ENCODE assay signal across 1 cellular context in the genomic region with DNA sequence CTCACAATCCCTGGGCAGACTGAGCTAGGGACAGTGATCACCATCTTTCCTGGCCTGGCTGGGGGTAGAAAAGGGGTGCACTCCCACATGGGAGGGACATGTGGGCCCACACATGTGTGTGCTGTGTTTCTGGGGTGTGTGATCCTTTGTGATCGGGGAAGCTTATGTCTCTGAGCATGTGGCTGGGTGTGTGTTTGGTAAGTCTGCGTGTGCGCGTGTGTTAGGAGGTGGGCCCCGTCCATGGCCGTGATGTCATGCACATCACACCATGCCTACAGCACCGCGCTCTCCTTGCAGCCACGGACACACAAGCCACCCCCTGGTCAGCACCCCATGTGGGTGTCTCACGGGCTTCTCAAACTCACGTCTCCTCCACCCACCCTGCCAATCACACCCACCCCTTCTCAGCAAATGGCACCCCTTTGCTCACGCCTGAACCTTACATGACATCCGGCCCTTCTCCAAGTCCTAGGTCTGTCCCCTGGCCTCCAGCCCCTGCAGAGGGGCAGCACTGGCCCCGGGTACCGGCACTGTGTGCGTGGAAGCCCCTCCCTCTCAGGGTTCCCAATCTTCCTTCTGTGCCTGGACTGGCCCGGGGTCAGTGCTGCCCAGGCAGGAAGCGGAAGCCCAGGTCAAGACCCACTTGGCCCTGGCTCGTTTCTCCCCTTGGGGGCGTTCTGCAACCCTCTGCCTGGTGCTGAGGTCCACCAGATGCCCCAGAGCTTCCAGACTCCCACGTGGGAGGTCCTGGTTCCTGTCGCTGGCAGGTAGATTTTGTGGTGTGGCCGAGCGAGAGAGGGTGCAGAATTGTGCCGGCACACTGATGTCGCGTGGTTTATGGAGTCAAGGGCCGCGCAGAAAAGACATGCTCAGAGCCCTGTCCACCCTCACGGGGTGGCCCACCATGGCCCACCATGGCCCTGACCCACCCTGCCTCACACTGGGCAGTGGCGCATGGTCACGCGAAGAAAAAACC.
TF ChIP-seq lines count a peak whose summit lies in the region.

No MANE protein-coding gene starts in this region.

TF ChIP-seq in SK-N-SH treated with all-trans-retinoic acid at 6 μM for 48 hours, 23 proteins besides CTCF, POLR2A, EP300 and RAD21 (continued from another document):
- TF ChIP-seq TSHZ2 (CRISPR knock-in tag; IDR thresholded peaks at IDR 0.05): no peak
- no peak for TF ChIP-seq ZFP30 (CRISPR knock-in tag; IDR thresholded peaks at IDR 0.05)
- TF ChIP-seq POU6F1 (CRISPR knock-in tag; IDR thresholded peaks at IDR 0.05; ENCODE audit: borderline replicate concordance, low read depth): no peak
- TF ChIP-seq OSR1 (CRISPR knock-in tag; IDR thresholded peaks at IDR 0.05): no peak
- TF ChIP-seq ZFP3 (CRISPR knock-in tag; IDR thresholded peaks at IDR 0.05): no peak
- TF ChIP-seq PPARA (CRISPR knock-in tag; IDR thresholded peaks at IDR 0.05; ENCODE audit: borderline replicate concordance): no peak
- TF ChIP-seq ZNF565 (CRISPR knock-in tag; conservative IDR thresholded peaks at IDR 0.05; ENCODE audit: low read depth): no peak
- TF ChIP-seq TOX (CRISPR knock-in tag; IDR thresholded peaks at IDR 0.05; ENCODE audit: borderline replicate concordance): no peak
- TF ChIP-seq SNAI2 (CRISPR knock-in tag; IDR thresholded peaks at IDR 0.05): no peak
- TF ChIP-seq ARNTL (CRISPR knock-in tag; IDR thresholded peaks at IDR 0.05; ENCODE audit: borderline replicate concordance, low read depth): no peak
- no peak for TF ChIP-seq RARB (CRISPR knock-in tag; IDR thresholded peaks at IDR 0.05)
- TF ChIP-seq BACH2 (CRISPR knock-in tag; IDR thresholded peaks at IDR 0.05; ENCODE audit: borderline replicate concordance): no peak
- TF ChIP-seq ZC3H10 (CRISPR knock-in tag; IDR thresholded peaks at IDR 0.05): no peak
